In genomic region chr19:13865578-13866462, GRCh38 we compare ENCODE assay signal across 9 cellular contexts. TPM values are rescaled to one million over a fixed set of nuclear protein-coding genes. Genes with fewer than 3 reads are reported as not detected.
DNase-seq lines count a peak whose midpoint lies in the region; FAIRE-seq and TF ChIP-seq lines count a peak whose summit lies in the region.
"Had no signal": no experiment of that assay in that cellular context is flagged by ENCODE, and none has a peak within 500 bp of the region (broad histone marks: within the 10 kb centered on the region; RNA-seq: fewer than 3 reads in every experiment).

No MANE protein-coding gene starts in this region.

- peak overlapping the region; percentile 56 for H3K4me2 ChIP-seq in endothelial cell of umbilical vein (ENCODE audit: insufficient read depth, low read length)

- TF ChIP-seq CTCF in Peyer's patch (IDR thresholded peaks at IDR 0.05), result no peak
- no peak for TF ChIP-seq CTCF in endothelial cell of umbilical vein (IDR thresholded peaks at IDR 0.05; ENCODE audit: extremely low read depth in 1 of 2, insufficient read depth in 1 of 2, low read depth in 1 of 2, low read length in 2 of 2)
- peak; percentile 6 for TF ChIP-seq CTCF in osteocyte (IDR thresholded peaks at IDR 0.05)

- H3K4me3 Mint-ChIP-seq in osteocyte (ENCODE audit: unreplicated experiment), result peak overlapping the region; percentile 72

- DNase-seq in DMS 273 (lab: John Stamatoyannopoulos, UW; ENCODE audit: unreplicated experiment) (peak; percentile 47), DMS 273 treated with DMSO at 0.1 percent for 48 hours (lab: John Stamatoyannopoulos, UW) (no peak), Peyer's patch (no peak), endothelial cell of umbilical vein (ENCODE audit: low read depth, low spot score) (no peak), osteocyte (ENCODE audit: extremely low spot score, unreplicated experiment) (no peak), SIG-M5 (lab: John Stamatoyannopoulos, UW) (no peak), NCI-H510A treated with DMSO at 0.1 percent for 48 hours (lab: John Stamatoyannopoulos, UW) (no peak)
- no peak for DNase-seq in stimulated activated CD4-positive, alpha-beta T cell treated with anti-CD3 and anti-CD28 coated beads, Interleukin-2, amount 100 ng/mL, for 24 hours

- peak; percentile 59 for FAIRE-seq in endothelial cell of umbilical vein (lab: Jason Lieb, UNC)

- BruUV-seq in endothelial cell of umbilical vein (replicated peaks; lab: Mats Ljungman, UMichigan), result no TSS peak

- no peaks in the 10 kb centered on the region for H3K27me3 Mint-ChIP-seq in osteocyte (ENCODE audit: unreplicated experiment)

- H4K20me1 ChIP-seq in endothelial cell of umbilical vein (replicated peaks; ENCODE audit: control insufficient read depth, extremely low read depth, insufficient read depth, low read length), result no peaks in the 10 kb centered on the region

- peak overlapping the region; percentile 53 for H2AFZ ChIP-seq in endothelial cell of umbilical vein (ENCODE audit: low read depth, low read length)

- H3K27me3 ChIP-seq in Peyer's patch (no peaks in the 10 kb centered on the region), endothelial cell of umbilical vein (ENCODE audit: control insufficient read depth in 2 of 2, insufficient read depth in 2 of 2, low read length in 2 of 2) (no peaks in the 10 kb centered on the region)

- peaks cover 44% of the 10 kb centered on the region for H3K4me1 Mint-ChIP-seq in osteocyte (ENCODE audit: unreplicated experiment)

- POLR2A ChIA-PET in endothelial cell of umbilical vein (lab: Charles Lee), result no interaction called here

- no peaks in the 10 kb centered on the region for H3K36me3 Mint-ChIP-seq in osteocyte (ENCODE audit: unreplicated experiment)

- no peaks in the 10 kb centered on the region for H3K9me3 Mint-ChIP-seq in osteocyte (ENCODE audit: unreplicated experiment)

- peak overlapping the region; percentile 60 for H3K27ac Mint-ChIP-seq in osteocyte (ENCODE audit: unreplicated experiment)

- peaks cover 0 to 27% (median 19%) of the 10 kb centered on the region in 4 donors for H3K4me1 ChIP-seq in Peyer's patch
- peaks cover 17% of the 10 kb centered on the region for H3K4me1 ChIP-seq in endothelial cell of umbilical vein (ENCODE audit: control insufficient read depth, extremely low read depth, insufficient read depth, low read length)

- no peaks in the 10 kb centered on the region for H3K79me2 ChIP-seq in endothelial cell of umbilical vein (ENCODE audit: control insufficient read depth, insufficient read depth, low read length)

- H3K9me3 ChIP-seq in Peyer's patch, result no peaks in the 10 kb centered on the region
- H3K9me3 ChIP-seq in endothelial cell of umbilical vein (replicated peaks; ENCODE audit: control insufficient read depth, insufficient read depth, low read length), result no peaks in the 10 kb centered on the region

- H3K36me3 ChIP-seq in Peyer's patch (no peaks in the 10 kb centered on the region), endothelial cell of umbilical vein (ENCODE audit: control insufficient read depth in 2 of 2, extremely low read depth in 1 of 2, insufficient read depth in 2 of 2, low read length in 2 of 2) (no peaks in the 10 kb centered on the region)

- no peaks in the 10 kb centered on the region for H3K9me1 ChIP-seq in endothelial cell of umbilical vein (replicated peaks; ENCODE audit: control insufficient read depth, extremely low read depth, insufficient read depth, low read length)

- intact Hi-C loops in endothelial cell of umbilical vein (cut with micrococcal nuclease), result no loop called here

- H3K27ac ChIP-seq in Peyer's patch (peak overlapping the region in 3 of 4 donors; percentile 27 to 38 (median 35)), endothelial cell of umbilical vein (ENCODE audit: insufficient read depth, low read depth, low read length) (no peak overlapping the region)
- H3K27ac ChIP-seq: 22Rv1 had no signal

- TF ChIP-seq POLR2A in Peyer's patch (IDR thresholded peaks at IDR 0.05), result no peak
- peak; percentile 54 for TF ChIP-seq POLR2A in endothelial cell of umbilical vein (IDR thresholded peaks at IDR 0.05; ENCODE audit: low read depth, low read length)

- CTCF ChIA-PET in endothelial cell of umbilical vein (lab: Charles Lee), result interaction anchor here (0.7 to 5.0 kb wide), 3 partner anchors 9 to 888 kb away, joined by 3 to 62 read pairs (median 6); no protein-coding TSS in a partner anchor

- peak overlapping the region; percentile 49 to 73 (median 61) for H3K4me3 ChIP-seq in Peyer's patch
- peak overlapping the region; percentile 43 to 69 (median 65) for H3K4me3 ChIP-seq in endothelial cell of umbilical vein (replicated peaks in 1 of 3; ENCODE audit: insufficient read depth in 1 of 3, low read depth in 1 of 3, low read length in 3 of 3)

- dilution Hi-C loops in endothelial cell of umbilical vein (cut with MboI; ENCODE audit: extremely low pct_ligation_motif_present, low sequenced_read_pairs), result no loop called here

- H3K9ac ChIP-seq in endothelial cell of umbilical vein (replicated peaks; ENCODE audit: extremely low read depth, insufficient read depth, low read length), result peak overlapping the region; percentile 75

TF ChIP-seq in endothelial cell of umbilical vein, 7 proteins besides CTCF, POLR2A, EP300 and RAD21:
- TF ChIP-seq GATA2 (IDR thresholded peaks at IDR 0.05; ENCODE audit: insufficient read depth, insufficient read length, low read depth, low read length) (no peak), POLR2AphosphoS5 (IDR thresholded peaks at IDR 0.05; ENCODE audit: insufficient read depth, low read depth, low read length) (peak; percentile 67)

RNA-seq across cellular contexts. Expression of gene NANOS3, which starts 11.1 kb away (rescaled TPM):
- total RNA-seq in Peyer's patch, result not detected
- 3.4 and 4.4 TPM in 2 replicates for total RNA-seq in endothelial cell of umbilical vein
- polyA plus RNA-seq in endothelial cell of umbilical vein, result 1.0 and 1.5 TPM in 2 replicates
- 0.38 and 0.93 TPM in 2 replicates for polyA plus RNA-seq in endothelial cell of umbilical vein (2011; cell fraction: cytosol; rRNA removed)
- 0.55 and 1.3 TPM in 2 replicates for polyA plus RNA-seq in endothelial cell of umbilical vein (2011; cell fraction: nucleus; rRNA removed)
- 1.6 and 1.7 TPM in 2 replicates for polyA plus RNA-seq in endothelial cell of umbilical vein (2012)
- polyA minus RNA-seq in endothelial cell of umbilical vein, result 0.72 TPM in 1 of 2 replicates, not detected in the other
- polyA minus RNA-seq in endothelial cell of umbilical vein (2011; cell fraction: cytosol; rRNA and poly(A)+ RNA removed), result not detected
- 2.5 TPM in 1 of 2 replicates, not detected in the other for polyA minus RNA-seq in endothelial cell of umbilical vein (2011; cell fraction: nucleus; rRNA and poly(A)+ RNA removed)
- total RNA-seq in osteocyte, result 1.1 and 3.5 TPM in 2 replicates

RNA-seq across cellular contexts. Expression of gene BRME1, which starts 40.1 kb away (rescaled TPM):
- 10 to 100 TPM in 3 of 4 donors, 1 to 10 TPM in 1; 7.4 to 73.1 (median 41.2) TPM for total RNA-seq in Peyer's patch
- 1.5 and 2.5 TPM in 2 replicates for total RNA-seq in endothelial cell of umbilical vein
- 0.69 and 0.86 TPM in 2 replicates for polyA plus RNA-seq in endothelial cell of umbilical vein
- polyA plus RNA-seq in endothelial cell of umbilical vein (2011; cell fraction: cytosol; rRNA removed), result 0.39 and 0.76 TPM in 2 replicates
- 2.4 and 2.9 TPM in 2 replicates for polyA plus RNA-seq in endothelial cell of umbilical vein (2011; cell fraction: nucleus; rRNA removed)
- 0.50 and 1.1 TPM in 2 replicates for polyA plus RNA-seq in endothelial cell of umbilical vein (2012)
- polyA minus RNA-seq in endothelial cell of umbilical vein, result 0.56 and 0.66 TPM in 2 replicates
- 5.5 TPM for polyA minus RNA-seq in endothelial cell of umbilical vein (2011; cell fraction: cytosol; rRNA and poly(A)+ RNA removed)
- 0.82 and 1.2 TPM in 2 replicates for polyA minus RNA-seq in endothelial cell of umbilical vein (2011; cell fraction: nucleus; rRNA and poly(A)+ RNA removed)
- total RNA-seq in osteocyte, result 3.7 and 4.1 TPM in 2 replicates

RNA-seq across cellular contexts. Expression of gene CC2D1A, which starts 40.2 kb away (rescaled TPM):
- total RNA-seq in Peyer's patch (100 to 1,000 TPM in 3 of 4 donors, 10 to 100 TPM in 1; 97.4 to 235 (median 184) TPM), endothelial cell of umbilical vein (29.8 and 33.7 TPM in 2 replicates), osteocyte (44.3 and 51.3 TPM in 2 replicates)
- polyA plus RNA-seq in endothelial cell of umbilical vein, result 13.6 and 14.9 TPM in 2 replicates
- polyA plus RNA-seq in endothelial cell of umbilical vein (2011; cell fraction: cytosol; rRNA removed), result 8.8 and 11.9 TPM in 2 replicates
- 52.8 and 58.8 TPM in 2 replicates for polyA plus RNA-seq in endothelial cell of umbilical vein (2011; cell fraction: nucleus; rRNA removed)
- 18.0 and 20.7 TPM in 2 replicates for polyA plus RNA-seq in endothelial cell of umbilical vein (2012)
- 7.1 and 12.5 TPM in 2 replicates for polyA minus RNA-seq in endothelial cell of umbilical vein
- 12.3 TPM for polyA minus RNA-seq in endothelial cell of umbilical vein (2011; cell fraction: cytosol; rRNA and poly(A)+ RNA removed)
- polyA minus RNA-seq in endothelial cell of umbilical vein (2011; cell fraction: nucleus; rRNA and poly(A)+ RNA removed), result 12.0 and 18.0 TPM in 2 replicates
